ENCODE assay signal across 9 cellular contexts in the genomic region with DNA sequence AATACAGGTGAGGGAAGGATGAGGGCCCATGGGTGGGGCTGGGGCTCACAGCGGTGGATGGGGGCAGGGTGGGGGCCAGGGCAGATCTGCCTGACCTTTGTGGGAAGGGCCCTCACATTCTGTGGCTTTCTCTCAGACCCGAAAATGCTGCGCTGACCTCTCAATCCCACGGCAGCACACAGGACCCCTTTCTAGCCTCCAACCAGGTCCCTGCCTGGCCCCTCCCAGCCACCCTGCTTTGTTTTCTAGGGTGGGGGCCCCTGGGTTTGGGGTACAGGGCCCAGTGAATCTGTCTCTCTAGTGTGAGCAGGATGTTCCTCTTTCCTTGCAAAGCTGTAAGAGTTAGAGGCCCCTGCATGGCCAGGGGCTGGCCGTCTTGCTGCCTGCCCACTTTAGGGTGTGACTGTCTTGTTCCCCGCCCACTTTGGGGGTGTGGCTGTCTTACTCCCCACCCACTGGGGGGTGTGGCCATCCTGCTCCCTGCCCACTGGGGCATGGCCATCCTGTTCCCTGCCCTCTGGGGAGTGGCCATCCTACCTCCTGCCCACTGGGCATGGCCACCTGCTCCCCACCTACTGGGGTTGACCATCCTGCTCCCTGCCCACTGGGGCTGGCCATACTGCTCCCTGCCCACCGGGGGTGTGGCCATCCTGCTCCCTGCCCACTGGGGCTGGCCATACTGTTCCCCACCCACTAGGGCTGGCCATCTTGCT. TPM values are rescaled to one million over a fixed set of nuclear protein-coding genes. Genes with fewer than 3 reads are reported as not detected.
A peak's percentile ranks its signal among the peaks of the same experiment; 100 is the strongest.
DNase-seq lines count a peak whose midpoint lies in the region; ATAC-seq, FAIRE-seq and TF ChIP-seq lines count a peak whose summit lies in the region.
"Had no signal": no experiment of that assay in that cellular context is flagged by ENCODE, and none has a peak within 500 bp of the region (broad histone marks: within the 10 kb centered on the region; RNA-seq: fewer than 3 reads in every experiment).

No MANE protein-coding gene starts in this region.

- H3K4me1 Mint-ChIP-seq in stimulated activated naive CD8-positive, alpha-beta T cell treated with anti-CD3 and anti-CD28 coated beads, Interleukin-15, amount 100 ng/mL, for 72 hours = peaks cover 58% of the 10 kb centered on the region

- peaks cover 8% of the 10 kb centered on the region; the same call in 1 of the 2 replicates for H3K23me2 ChIP-seq in H1 (ENCODE audit: low read depth, low read length)

- peaks cover 0 to 10% of the 10 kb centered on the region in 2 donors for H3K9me3 Mint-ChIP-seq in stimulated activated naive CD8-positive, alpha-beta T cell treated with anti-CD3 and anti-CD28 coated beads, Interleukin-15, amount 100 ng/mL, for 72 hours

- TF ChIP-seq RAD21 in SK-N-SH (IDR thresholded peaks at IDR 0.05; ENCODE audit: low read length) (no peak), H1 (IDR thresholded peaks at IDR 0.05 in 1 of 2, conservative IDR thresholded peaks at IDR 0.05 in 1 of 2; ENCODE audit: low read depth in 2 of 2, low read length in 2 of 2) (no peak)

- no peaks in the 10 kb centered on the region for H3K9me2 ChIP-seq in SK-N-SH

- no peak overlapping the region for H3K23ac ChIP-seq in H1 (ENCODE audit: insufficient read length)

- H3K4me2 ChIP-seq in SK-N-SH = no peak overlapping the region
- no peak overlapping the region for H3K4me2 ChIP-seq in H1 (ENCODE audit: insufficient read depth in 1 of 2, low read depth in 2 of 2, low read length in 2 of 2)
- H3K4me2 ChIP-seq in osteoblast (ENCODE audit: insufficient read depth, low read length) = no peak overlapping the region

- TF ChIP-seq CTCF in SK-N-SH (IDR thresholded peaks at IDR 0.05) = no peak
- no peak for TF ChIP-seq CTCF in H1 (IDR thresholded peaks at IDR 0.05; ENCODE audit: control extremely low read depth in 1 of 3, insufficient read depth in 1 of 3, low read depth in 1 of 3, low read length in 3 of 3)
- TF ChIP-seq CTCF in osteoblast (IDR thresholded peaks at IDR 0.05; ENCODE audit: extremely low read depth, low read depth, low read length) = no peak
- no peak for TF ChIP-seq CTCF in tibial nerve (IDR thresholded peaks at IDR 0.05)

- H3K4me1 ChIP-seq in SK-N-SH (ENCODE audit: control insufficient read depth in 1 of 2, insufficient read depth in 2 of 2, low read depth in 1 of 2, low read length in 1 of 2) = peaks cover 0 to 11% of the 10 kb centered on the region in 2 experiments; a peak in 1 of 4 replicates
- peaks cover 0 to 7% (median 0%) of the 10 kb centered on the region in 4 experiments; a peak in 4 of 7 replicates for H3K4me1 ChIP-seq in H1 (replicated peaks in 1 of 4; ENCODE audit: control insufficient read depth in 3 of 4, insufficient read depth in 4 of 4, low read length in 3 of 4)
- H3K4me1 ChIP-seq in osteoblast (ENCODE audit: insufficient read depth, low read length) = peaks cover 8% of the 10 kb centered on the region
- no peaks in the 10 kb centered on the region for H3K4me1 ChIP-seq in tibial nerve

- H4K20me1 ChIP-seq in SK-N-SH (ENCODE audit: insufficient read depth) (no peaks in the 10 kb centered on the region), H1 (replicated peaks in 1 of 2; ENCODE audit: control insufficient read depth in 1 of 2, insufficient read depth in 2 of 2, low read length in 2 of 2) (peaks cover 0 to 5% of the 10 kb centered on the region in 2 experiments), osteoblast (ENCODE audit: insufficient read depth, low read length) (no peaks in the 10 kb centered on the region)

- no peak overlapping the region for H3K56ac ChIP-seq in H1 (replicated peaks; ENCODE audit: insufficient read length, low read depth, low read length)

- no peak overlapping the region for H2BK20ac ChIP-seq in H1 (ENCODE audit: low read length)

- H3K4me3 Mint-ChIP-seq in stimulated activated naive CD8-positive, alpha-beta T cell treated with anti-CD3 and anti-CD28 coated beads, Interleukin-15, amount 100 ng/mL, for 72 hours = peak overlapping the region in 1 of 2 donors; percentile 67

- H3K36me3 ChIP-seq in SK-N-SH (replicated peaks in 1 of 2; ENCODE audit: control insufficient read depth in 1 of 2, insufficient read depth in 2 of 2, low read length in 1 of 2) = no peaks in the 10 kb centered on the region
- H3K36me3 ChIP-seq in H1 (ENCODE audit: control insufficient read depth in 2 of 4, insufficient read depth in 4 of 4, low read length in 3 of 4) = no peaks in the 10 kb centered on the region
- no peaks in the 10 kb centered on the region for H3K36me3 ChIP-seq in osteoblast (ENCODE audit: insufficient read depth, low read length)
- H3K36me3 ChIP-seq in tibial nerve = no peaks in the 10 kb centered on the region

- CTCF ChIA-PET in SK-N-SH (lab: Yijun Ruan, JAX) (no interaction called here), H1 (lab: Charles Lee; ENCODE audit: partially characterized antibody) (interaction anchor here (0.7 kb wide), 1 partner anchor 16 kb away, joined by 3 read pairs; no protein-coding TSS in a partner anchor)

- H3K4ac ChIP-seq in H1 (replicated peaks; ENCODE audit: insufficient read length, low read depth, low read length) = no peak overlapping the region

- H4K91ac ChIP-seq in H1 (replicated peaks; ENCODE audit: insufficient read length, low read length) = no peak overlapping the region

- ATAC-seq in stimulated activated naive CD8-positive, alpha-beta T cell treated with anti-CD3 and anti-CD28 coated beads, Interleukin-15, amount 100 ng/mL, for 72 hours = peak; percentile 10
- no peak for ATAC-seq in GM21576 (IDR thresholded peaks at IDR 0.05; ENCODE audit: unreplicated experiment)

- TF ChIP-seq EP300 in SK-N-SH (IDR thresholded peaks at IDR 0.05; ENCODE audit: borderline replicate concordance in 1 of 2, low read depth in 1 of 2, low read length in 1 of 2) (no peak), H1 (IDR thresholded peaks at IDR 0.05; ENCODE audit: borderline replicate concordance in 1 of 2, low read depth in 2 of 2, low read length in 2 of 2) (no peak), tibial nerve (IDR thresholded peaks at IDR 0.05) (no peak)

- H3K27me3 ChIP-seq in SK-N-SH (ENCODE audit: insufficient read depth) = no peaks in the 10 kb centered on the region; the same call in 1 of the 2 replicates
- no peaks in the 10 kb centered on the region for H3K27me3 ChIP-seq in H1 (replicated peaks in 1 of 4; ENCODE audit: control insufficient read depth in 3 of 4, extremely low read depth in 1 of 4, insufficient read depth in 3 of 4, low read length in 3 of 4)
- H3K27me3 ChIP-seq in osteoblast (ENCODE audit: insufficient read depth, low read length) = peaks cover 28% of the 10 kb centered on the region
- H3K27me3 ChIP-seq in tibial nerve = peaks cover 0 to 3% of the 10 kb centered on the region in 2 donors

- H3K27ac Mint-ChIP-seq in stimulated activated naive CD8-positive, alpha-beta T cell treated with anti-CD3 and anti-CD28 coated beads, Interleukin-15, amount 100 ng/mL, for 72 hours = no peak overlapping the region

- no peaks in the 10 kb centered on the region for H3F3A ChIP-seq in SK-N-SH (replicated peaks; ENCODE audit: insufficient read depth)

- peak; percentile 52 for FAIRE-seq in H1 (lab: Jason Lieb, UNC)

- H2AFZ ChIP-seq in SK-N-SH (ENCODE audit: low read depth) = no peak overlapping the region
- H2AFZ ChIP-seq in H1 (ENCODE audit: low read length) = no peak overlapping the region
- no peak overlapping the region for H2AFZ ChIP-seq in osteoblast (ENCODE audit: low read length)

- H2BK15ac ChIP-seq in H1 (ENCODE audit: low read length) = no peak overlapping the region

- no peaks in the 10 kb centered on the region for H3K79me2 ChIP-seq in SK-N-SH (ENCODE audit: insufficient read depth)
- H3K79me2 ChIP-seq in H1 (ENCODE audit: control insufficient read depth in 1 of 2, insufficient read depth in 2 of 2, low read length in 2 of 2) = no peaks in the 10 kb centered on the region
- no peaks in the 10 kb centered on the region for H3K79me2 ChIP-seq in osteoblast (ENCODE audit: insufficient read depth, low read length)

- peak overlapping the region; percentile 63; the same call in 1 of the 2 replicates for H2BK5ac ChIP-seq in H1 (ENCODE audit: low read depth, low read length)

- H3K14ac ChIP-seq in H1 (ENCODE audit: insufficient read length) = no peak overlapping the region

- WGBS in SK-N-SH (ENCODE audit: low lambda C conversion rate) = 100% methylated on average over 1 of the region's 7 CpGs
- WGBS in H1 (ENCODE audit: extremely low coverage in 1 of 2, insufficient coverage in 1 of 2, insufficient read length in 1 of 2, insufficient replicate concordance in 2 of 2, low coverage in 1 of 2, low lambda C conversion rate in 2 of 2, missing lambda C conversion rate in 1 of 2), 2 experiments = 85% methylated on average over 6 of the region's 7 CpGs; no CpG with 5 or more reads in 1 of the 2 experiments
- WGBS in tibial nerve, 2 donors = 70 to 90% methylated on average over 7 of the region's 7 CpGs

- H3K79me1 ChIP-seq in H1 (ENCODE audit: low read depth, low read length) = no peaks in the 10 kb centered on the region

- H2BK120ac ChIP-seq in H1 (replicated peaks; ENCODE audit: low read depth, low read length) = no peak overlapping the region

- no peak overlapping the region for H3K18ac ChIP-seq in H1 (ENCODE audit: extremely low read depth, low read length)

- POLR2A ChIA-PET in SK-N-SH (lab: Yijun Ruan, JAX) = no interaction called here
- POLR2A ChIA-PET in H1 (lab: Charles Lee; ENCODE audit: partially characterized antibody) = interaction anchor here (0.7 to 1.0 kb wide), 2 partner anchors 11 to 88 kb away, joined by 3 read pairs; no protein-coding TSS in a partner anchor

- no peak overlapping the region for H2BK12ac ChIP-seq in H1 (ENCODE audit: low read depth, low read length)

- TF ChIP-seq POLR2A in H1 (IDR thresholded peaks at IDR 0.05; ENCODE audit: control extremely low read depth in 1 of 2, low read depth in 2 of 2, low read length in 2 of 2) (no peak), tibial nerve (IDR thresholded peaks at IDR 0.05) (no peak)

- peak; percentile 76 for DNase-seq in activated CD8-positive, alpha-beta memory T cell treated with anti-CD3 and anti-CD28 coated beads for 24 hours
- DNase-seq in activated CD8-positive, alpha-beta memory T cell treated with anti-CD3 and anti-CD28 coated beads, Interleukin-2, amount 50 U/mL, for 4 hours = no peak
- DNase-seq in SK-N-SH (peak; percentile 70), H1 (ENCODE audit: low read depth in 1 of 2, low spot score in 2 of 2) (peak; percentile 15 to 91), osteoblast (ENCODE audit: insufficient read length, low spot score, missing footprints) (no peak), tibial nerve (ENCODE audit: low spot score in 2 of 2) (no peak)
- peak; percentile 41 to 51 for DNase-seq in stimulated activated naive CD8-positive, alpha-beta T cell treated with anti-CD3 and anti-CD28 coated beads, Interleukin-15, amount 100 ng/mL, for 72 hours

- H4K5ac ChIP-seq in H1 (ENCODE audit: insufficient read length, low read depth, low read length) = no peak overlapping the region

- H3K4me3 ChIP-seq in SK-N-SH (ENCODE audit: low read depth in 2 of 2, low read length in 1 of 2) (no peak overlapping the region), H1 (ENCODE audit: extremely low read depth in 1 of 4, insufficient read depth in 2 of 4, low read depth in 3 of 4, low read length in 4 of 4) (no peak overlapping the region), osteoblast (ENCODE audit: insufficient read depth, low read length) (no peak overlapping the region), tibial nerve (no peak overlapping the region)

- H3K27ac ChIP-seq in SK-N-SH (ENCODE audit: low read depth in 2 of 2, low read length in 1 of 2) = no peak overlapping the region
- no peak overlapping the region for H3K27ac ChIP-seq in H1 (ENCODE audit: low read depth, low read length)
- no peak overlapping the region for H3K27ac ChIP-seq in osteoblast (ENCODE audit: low read depth, low read length)
- no peak overlapping the region for H3K27ac ChIP-seq in tibial nerve

- H3K9ac ChIP-seq in SK-N-SH = no peak overlapping the region
- H3K9ac ChIP-seq in H1 (replicated peaks in 1 of 4; ENCODE audit: extremely low read depth in 1 of 4, low read depth in 3 of 4, low read length in 3 of 4) = no peak overlapping the region

- H3K9me3 ChIP-seq in SK-N-SH (no peaks in the 10 kb centered on the region), H1 (ENCODE audit: insufficient read depth in 2 of 2, low read depth in 1 of 2, low read length in 1 of 2) (no peaks in the 10 kb centered on the region), osteoblast (ENCODE audit: low read depth, low read length) (no peaks in the 10 kb centered on the region), tibial nerve (no peaks in the 10 kb centered on the region)

- no peak overlapping the region for H2AK5ac ChIP-seq in H1 (ENCODE audit: low read depth, low read length)

- H4K8ac ChIP-seq in H1 (ENCODE audit: extremely low read depth, insufficient read depth, low read length) = no peak overlapping the region; the same call in 1 of the 2 replicates

- H3K27me3 Mint-ChIP-seq in stimulated activated naive CD8-positive, alpha-beta T cell treated with anti-CD3 and anti-CD28 coated beads, Interleukin-15, amount 100 ng/mL, for 72 hours = no peaks in the 10 kb centered on the region

RNA-seq across cellular contexts. Expression of gene PARVG, which starts 11.5 kb away (rescaled TPM):
- polyA plus RNA-seq in SK-N-SH (2012; rRNA removed) = 0.05 TPM in 1 of 2 replicates, not detected in the other
- polyA plus RNA-seq in SK-N-SH (2012; cell fraction: cytosol; rRNA removed) = not detected in 2 replicates
- 0.04 TPM in 1 of 2 replicates, not detected in the other for polyA plus RNA-seq in SK-N-SH (2012; cell fraction: nucleus; rRNA removed)
- 0.37 and 0.50 TPM in 2 replicates for total RNA-seq in H1 (2021; fragmentation: NEBNext Ultra II Directional; extraction: Animal tissue kit (Norgen Biotek cat#: 25700))
- 0.80 and 1.5 TPM in 2 replicates for polyA plus RNA-seq in H1 (2011; rRNA removed)
- 1.7 TPM for polyA plus RNA-seq in H1 (2011; cell fraction: cytosol; rRNA removed)
- 3.1 TPM for polyA plus RNA-seq in H1 (2011; cell fraction: nucleus; rRNA removed)
- polyA plus RNA-seq in H1 (2012, experiment 1 of 2) = 0.17 to 0.80 TPM (median 0.41 TPM) in 4 replicates
- 0.45 TPM for polyA plus RNA-seq in H1 (2012, experiment 2 of 2)
- polyA plus RNA-seq in H1 (2013, experiment 1 of 2) = 0.95 TPM
- 0.42 TPM for polyA plus RNA-seq in H1 (2013, experiment 2 of 2)
- polyA minus RNA-seq in H1 (2011; rRNA and poly(A)+ RNA removed) = 0.60 and 0.93 TPM in 2 replicates
- 0.81 TPM for polyA minus RNA-seq in H1 (2011; cell fraction: cytosol; rRNA and poly(A)+ RNA removed)
- 1.5 TPM for polyA minus RNA-seq in H1 (2011; cell fraction: nucleus; rRNA and poly(A)+ RNA removed)
- 1.1 and 1.5 TPM in 2 replicates for total RNA-seq in osteoblast
- 100 to 1,000 TPM in 1 of 4 donors, 10 to 100 TPM in 3; 18.8 to 140 (median 34.9) TPM for total RNA-seq in tibial nerve
- total RNA-seq: epithelial cell of proximal tubule had no signal

Comparison
In these comparisons a context has a peak if more than half of its experiments do, and no peak if none do; other contexts are left out.
1. DNase-seq: peak in activated CD8-positive, alpha-beta memory T cell treated with anti-CD3 and anti-CD28 coated beads for 24 hours (single experiment), SK-N-SH (single experiment), H1 (2 of 2) and stimulated activated naive CD8-positive, alpha-beta T cell treated with anti-CD3 and anti-CD28 coated beads, Interleukin-15, amount 100 ng/mL, for 72 hours (2 of 2); none in activated CD8-positive, alpha-beta memory T cell treated with anti-CD3 and anti-CD28 coated beads, Interleukin-2, amount 50 U/mL, for 4 hours (single experiment), osteoblast (single experiment) and tibial nerve (0 of 2).